ENCODE assay signal across 15 cellular contexts in genomic region chr7:92473989-92474388, GRCh38. TPM values are rescaled to one million over a fixed set of nuclear protein-coding genes. Genes with fewer than 3 reads are reported as not detected.
"Had no signal": no experiment of that assay in that cellular context is flagged by ENCODE, and none has a peak within 500 bp of the region (broad histone marks: within the 10 kb centered on the region; RNA-seq: fewer than 3 reads in every experiment).

No MANE protein-coding gene starts in this region.

RNA-seq across cellular contexts. Expression of gene ERVW-1, which starts 3.8 kb away (rescaled TPM):
- total RNA-seq: activated CD4-positive, alpha-beta memory T cell treated with anti-CD3 and anti-CD28 coated beads, Interleukin-2, amount 10 ng/mL, durations not matched to agents 7 days and 5 days; activated CD4-positive, alpha-beta T cell treated with anti-CD3 and anti-CD28 coated beads, Interleukin-2, amount 10 ng/mL, durations not matched to agents 7 days and 5 days; activated naive CD8-positive, alpha-beta T cell treated with anti-CD3 and anti-CD28 coated beads, Interleukin-2, amount 10 ng/mL, durations not matched to agents 7 days and 5 days; activated T-cell treated with anti-CD3 and anti-CD28 coated beads, Interleukin-2, amount 50 U/mL, for 72 hours; ascending aorta; cardiac muscle cell; colonic mucosa; dermis microvascular lymphatic vessel endothelial cell; endothelial cell of umbilical vein; esophagus muscularis mucosa; foreskin keratinocyte; gastroesophageal sphincter; glomerular endothelial cell; heart right ventricle; T-helper 1 cell treated with Interleukin-12 subunit alpha and Interleukin-12 subunit beta and Interleukin-4 antibody, amounts not matched to agents 30 ng/mL and 1 ng/mL, for 36 hours had no signal
- polyA plus RNA-seq: cardiac muscle cell, endothelial cell of umbilical vein, foreskin keratinocyte had no signal
